1 cellular context compared by ENCODE assay signal in the genomic region with DNA sequence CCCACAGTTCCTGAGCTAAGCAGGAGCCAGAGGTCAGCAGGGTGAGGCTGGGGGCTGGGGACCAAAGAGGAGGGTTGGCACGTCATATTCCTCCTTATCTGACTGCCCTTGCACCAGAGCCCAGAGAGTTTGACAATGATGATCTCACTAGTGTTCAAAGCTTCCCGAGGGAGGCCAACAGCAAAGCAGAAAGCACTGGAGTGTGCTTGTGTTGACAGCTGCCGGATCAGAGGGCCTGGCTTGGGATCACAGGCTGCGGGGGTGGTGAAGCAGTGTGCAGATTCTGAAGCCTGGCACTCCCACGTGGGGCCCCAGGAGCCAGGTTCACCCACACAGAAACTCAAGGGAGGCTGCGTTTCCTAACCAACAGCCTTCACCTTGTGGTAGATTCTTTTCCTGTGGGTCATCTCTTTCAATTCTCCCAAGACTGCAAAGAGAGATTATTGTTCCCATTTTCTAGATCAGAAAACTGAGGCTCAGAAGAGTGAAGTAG.
TF ChIP-seq lines count a peak whose summit lies in the region.

No MANE protein-coding gene starts in this region.

TF ChIP-seq in K562, 482 proteins besides CTCF, POLR2A, EP300 and RAD21:
- peak; percentile 44 for TF ChIP-seq RBM25 (IDR thresholded peaks at IDR 0.05; ENCODE audit: low read depth, low read length, severe bottlenecking)
